ENCODE assay signal across 11 cellular contexts in genomic region chr11:118606157-118606843, GRCh38. TPM values are rescaled to one million over a fixed set of nuclear protein-coding genes. Genes with fewer than 3 reads are reported as not detected.
A peak's percentile ranks its signal among the peaks of the same experiment; 100 is the strongest.
DNase-seq lines count a peak whose midpoint lies in the region; ATAC-seq and TF ChIP-seq lines count a peak whose summit lies in the region.
"Had no signal": no experiment of that assay in that cellular context is flagged by ENCODE, and none has a peak within 500 bp of the region (broad histone marks: within the 10 kb centered on the region; RNA-seq: fewer than 3 reads in every experiment).

No MANE protein-coding gene starts in this region.

- H3K27me3 ChIP-seq in esophagus squamous epithelium: peaks cover 0 to 40% (median 0%) of the 10 kb centered on the region in 4 donors
- H3K27me3 ChIP-seq in upper lobe of right lung: no peaks in the 10 kb centered on the region

- H3K36me3 ChIP-seq in esophagus squamous epithelium (peaks cover 5 to 23% (median 8%) of the 10 kb centered on the region in 3 donors), upper lobe of right lung (peaks cover 19% of the 10 kb centered on the region)

- no peaks in the 10 kb centered on the region for H3K9me3 ChIP-seq in esophagus squamous epithelium
- no peaks in the 10 kb centered on the region for H3K9me3 ChIP-seq in upper lobe of right lung
- H3K9me3 ChIP-seq: BLaER1 had no signal

- TF ChIP-seq CTCF in esophagus squamous epithelium (IDR thresholded peaks at IDR 0.05): no peak
- TF ChIP-seq CTCF in upper lobe of right lung (IDR thresholded peaks at IDR 0.05): no peak

- intact Hi-C loops in esophagus squamous epithelium (cut with DNase I) (no loop called here), upper lobe of right lung (cut with DNase I) (loop anchor here (10.0 kb wide), 1 partner anchor 49 kb away; no protein-coding TSS in a partner anchor)

- H3K27me3 Mint-ChIP-seq in activated T-cell treated with anti-CD3 and anti-CD28 coated beads, Interleukin-2, amount 50 U/mL, for 72 hours (ENCODE audit: low read depth): peaks cover 26% of the 10 kb centered on the region
- H3K27me3 Mint-ChIP-seq in natural killer cell treated with Interleukin-12 subunit alpha and Interleukin-12 subunit beta and Interleukin-15 and Interleukin-18, amount 100 ng/mL, for 72 hours: peaks cover 16 to 23% of the 10 kb centered on the region in 2 donors

- H3K36me3 Mint-ChIP-seq in activated T-cell treated with anti-CD3 and anti-CD28 coated beads, Interleukin-2, amount 50 U/mL, for 72 hours (ENCODE audit: insufficient read depth in 2 of 2): peaks cover 8% of the 10 kb centered on the region in 2 donors
- peaks cover 11% of the 10 kb centered on the region for H3K36me3 Mint-ChIP-seq in natural killer cell treated with Interleukin-12 subunit alpha and Interleukin-12 subunit beta and Interleukin-15 and Interleukin-18, amount 100 ng/mL, for 72 hours

- DNase-seq in activated T-cell treated with anti-CD3 and anti-CD28 coated beads, Interleukin-2, amount 50 U/mL, for 72 hours: no peak
- DNase-seq in activated T-cell treated with anti-CD3 and anti-CD28 coated beads for 4 hours (no peak), esophagus squamous epithelium (lab: John Stamatoyannopoulos, UW) (no peak), upper lobe of right lung (no peak), NCI-H2107 treated with DMSO at 0.1 percent for 48 hours (lab: John Stamatoyannopoulos, UW; ENCODE audit: unreplicated experiment) (no peak)
- no peak for DNase-seq in natural killer cell treated with Interleukin-12 subunit alpha and Interleukin-12 subunit beta and Interleukin-15 and Interleukin-18, amount 100 ng/mL, for 72 hours (ENCODE audit: low spot score)
- DNase-seq: NCI-H2227 treated with DMSO at 0.1 percent for 48 hours had no signal

- peaks cover 22% of the 10 kb centered on the region for H3K4me1 Mint-ChIP-seq in activated T-cell treated with anti-CD3 and anti-CD28 coated beads, Interleukin-2, amount 50 U/mL, for 72 hours (ENCODE audit: low read depth)
- peaks cover 17 to 26% of the 10 kb centered on the region in 2 donors for H3K4me1 Mint-ChIP-seq in natural killer cell treated with Interleukin-12 subunit alpha and Interleukin-12 subunit beta and Interleukin-15 and Interleukin-18, amount 100 ng/mL, for 72 hours (ENCODE audit: low read depth in 2 of 2)

- ATAC-seq in activated T-cell treated with anti-CD3 and anti-CD28 coated beads, Interleukin-2, amount 50 U/mL, for 72 hours (replicated peaks in 1 of 2): no peak
- ATAC-seq in natural killer cell treated with Interleukin-12 subunit alpha and Interleukin-12 subunit beta and Interleukin-15 and Interleukin-18, amount 100 ng/mL, for 72 hours: no peak
- ATAC-seq in upper lobe of right lung: no peak
- no peak for ATAC-seq in HG02840 (IDR thresholded peaks at IDR 0.05; ENCODE audit: low FRiP score, unreplicated experiment)
- no peak for ATAC-seq in HG03108 (IDR thresholded peaks at IDR 0.05; ENCODE audit: unreplicated experiment)

- 81 to 84% methylated on average over 5 to 7 of the region's 7 CpGs for WGBS in esophagus squamous epithelium, 2 donors

- TF ChIP-seq POLR2A in esophagus squamous epithelium (IDR thresholded peaks at IDR 0.05): no peak

- H3K27ac Mint-ChIP-seq in activated T-cell treated with anti-CD3 and anti-CD28 coated beads, Interleukin-2, amount 50 U/mL, for 72 hours: no peak overlapping the region
- no peak overlapping the region for H3K27ac Mint-ChIP-seq in natural killer cell treated with Interleukin-12 subunit alpha and Interleukin-12 subunit beta and Interleukin-15 and Interleukin-18, amount 100 ng/mL, for 72 hours

- H3K4me3 Mint-ChIP-seq in activated T-cell treated with anti-CD3 and anti-CD28 coated beads, Interleukin-2, amount 50 U/mL, for 72 hours: peak overlapping the region; percentile 57 to 67
- peak overlapping the region; percentile 64 for H3K4me3 Mint-ChIP-seq in natural killer cell treated with Interleukin-12 subunit alpha and Interleukin-12 subunit beta and Interleukin-15 and Interleukin-18, amount 100 ng/mL, for 72 hours

- H3K4me1 ChIP-seq in esophagus squamous epithelium: peaks cover 32 to 73% (median 52%) of the 10 kb centered on the region in 3 donors
- peaks cover 28% of the 10 kb centered on the region for H3K4me1 ChIP-seq in upper lobe of right lung

- no peaks in the 10 kb centered on the region for H3K9me3 Mint-ChIP-seq in activated T-cell treated with anti-CD3 and anti-CD28 coated beads, Interleukin-2, amount 50 U/mL, for 72 hours
- H3K9me3 Mint-ChIP-seq in natural killer cell treated with Interleukin-12 subunit alpha and Interleukin-12 subunit beta and Interleukin-15 and Interleukin-18, amount 100 ng/mL, for 72 hours: no peaks in the 10 kb centered on the region
- H3K9me3 Mint-ChIP-seq: dendritic cell treated with granulocyte-macrophage colony-stimulating factor and Interleukin-4, amounts not matched to agents 40 ng/mL and 50 ng/mL, for 4 days had no signal

- H3K4me3 ChIP-seq in esophagus squamous epithelium (no peak overlapping the region), upper lobe of right lung (no peak overlapping the region)
- H3K4me3 ChIP-seq: BLaER1 had no signal

- H3K27ac ChIP-seq in esophagus squamous epithelium: peak overlapping the region; percentile 28 to 97 (median 92)
- H3K27ac ChIP-seq in upper lobe of right lung: peak overlapping the region; percentile 37
- H3K27ac ChIP-seq: BLaER1 had no signal

RNA-seq across cellular contexts. Expression of gene PHLDB1, which starts 1.1 kb away (rescaled TPM):
- 1 to 10 TPM; 3.6 to 3.8 TPM for total RNA-seq in activated T-cell treated with anti-CD3 and anti-CD28 coated beads, Interleukin-2, amount 50 U/mL, for 72 hours
- total RNA-seq in esophagus squamous epithelium (10 to 100 TPM in 3 of 4 donors, 1 to 10 TPM in 1; 6.7 to 29.8 (median 21.2) TPM), upper lobe of right lung (79.6 TPM)
- 1 to 10 TPM in 1 of 2 donors, under 1 TPM in 1; 0.98 to 2.6 TPM for total RNA-seq in natural killer cell treated with Interleukin-12 subunit alpha and Interleukin-12 subunit beta and Interleukin-15 and Interleukin-18, amount 100 ng/mL, for 72 hours

RNA-seq across cellular contexts. Expression of gene ARCN1, which starts 34.1 kb away (rescaled TPM):
- total RNA-seq in activated T-cell treated with anti-CD3 and anti-CD28 coated beads, Interleukin-2, amount 50 U/mL, for 72 hours: 100 to 1,000 TPM; 170 to 180 TPM
- total RNA-seq in esophagus squamous epithelium: 10 to 100 TPM; 67.8 to 81.6 (median 78.1) TPM
- total RNA-seq in natural killer cell treated with Interleukin-12 subunit alpha and Interleukin-12 subunit beta and Interleukin-15 and Interleukin-18, amount 100 ng/mL, for 72 hours: 100 to 1,000 TPM; 152 to 212 TPM
- total RNA-seq in upper lobe of right lung: 120 TPM

RNA-seq across cellular contexts. Expression of gene IFT46, which starts 40.6 kb away (rescaled TPM):
- total RNA-seq in activated T-cell treated with anti-CD3 and anti-CD28 coated beads, Interleukin-2, amount 50 U/mL, for 72 hours: 10 to 100 TPM; 20.7 to 32.3 TPM
- total RNA-seq in esophagus squamous epithelium: 10 to 100 TPM; 13.2 to 25.2 (median 18.6) TPM
- 10 to 100 TPM; 12.1 to 13.2 TPM for total RNA-seq in natural killer cell treated with Interleukin-12 subunit alpha and Interleukin-12 subunit beta and Interleukin-15 and Interleukin-18, amount 100 ng/mL, for 72 hours
- total RNA-seq in upper lobe of right lung: 18.2 TPM
